Comparison of ENCODE assay signal across 6 cellular contexts in genomic region chr1:1001057-1001630, GRCh38.
DNase-seq lines count a peak whose midpoint lies in the region; ATAC-seq lines count a peak whose summit lies in the region.

No MANE protein-coding gene starts in this region.

- H3K9me3 ChIP-seq in ES-I3 (ENCODE audit: control insufficient read depth, insufficient read depth, low read length) (no peaks in the 10 kb centered on the region), adipocyte (ENCODE audit: control insufficient read depth, low read length) (no peaks in the 10 kb centered on the region), muscle layer of duodenum (ENCODE audit: control insufficient read depth in 1 of 2, low read length in 2 of 2) (no peaks in the 10 kb centered on the region)

- H3K27ac ChIP-seq in muscle layer of duodenum (ENCODE audit: low read length) = no peak overlapping the region

- DNase-seq in adipocyte (ENCODE audit: low read depth) (peak; percentile 42), NCI-H1092 (lab: John Stamatoyannopoulos, UW) (no peak)

- H3K9ac ChIP-seq in ES-I3 (ENCODE audit: low read depth, low read length) (peak overlapping the region; percentile 52; the same call in 1 of the 2 replicates), adipocyte (ENCODE audit: low read length) (no peak overlapping the region)

- H3K4me1 ChIP-seq in ES-I3 (ENCODE audit: insufficient read depth, low read length) (peaks cover 27% of the 10 kb centered on the region), adipocyte (ENCODE audit: control insufficient read depth, insufficient read depth, low read length) (peaks cover 3% of the 10 kb centered on the region), muscle layer of duodenum (ENCODE audit: control insufficient read depth in 1 of 2, insufficient read depth in 2 of 2, low read length in 2 of 2) (peaks cover 0 to 46% of the 10 kb centered on the region in 2 donors)

- H3K36me3 ChIP-seq in ES-I3 (ENCODE audit: insufficient read depth, low read length) = no peaks in the 10 kb centered on the region
- no peaks in the 10 kb centered on the region for H3K36me3 ChIP-seq in adipocyte (ENCODE audit: control insufficient read depth, insufficient read depth, low read length, severe bottlenecking)
- H3K36me3 ChIP-seq in muscle layer of duodenum (ENCODE audit: control insufficient read depth in 1 of 2, insufficient read depth in 2 of 2, low read length in 2 of 2) = no peaks in the 10 kb centered on the region

- H3K4me3 ChIP-seq in adipocyte (ENCODE audit: low read length) (peak overlapping the region; percentile 74), muscle layer of duodenum (ENCODE audit: low read depth in 1 of 2, low read length in 2 of 2) (peak overlapping the region; percentile 46 to 68)

- ATAC-seq in HG03039 (IDR thresholded peaks at IDR 0.05; ENCODE audit: unreplicated experiment) (no peak), GM21619 (IDR thresholded peaks at IDR 0.05; ENCODE audit: unreplicated experiment) (no peak)

- H3K27me3 ChIP-seq in adipocyte (replicated peaks; ENCODE audit: control insufficient read depth, insufficient read depth, low read length) (peaks cover 38% of the 10 kb centered on the region), muscle layer of duodenum (ENCODE audit: low read depth, low read length) (peaks cover 24% of the 10 kb centered on the region)
